ENCODE assay signal across 10 cellular contexts in the genomic region with DNA sequence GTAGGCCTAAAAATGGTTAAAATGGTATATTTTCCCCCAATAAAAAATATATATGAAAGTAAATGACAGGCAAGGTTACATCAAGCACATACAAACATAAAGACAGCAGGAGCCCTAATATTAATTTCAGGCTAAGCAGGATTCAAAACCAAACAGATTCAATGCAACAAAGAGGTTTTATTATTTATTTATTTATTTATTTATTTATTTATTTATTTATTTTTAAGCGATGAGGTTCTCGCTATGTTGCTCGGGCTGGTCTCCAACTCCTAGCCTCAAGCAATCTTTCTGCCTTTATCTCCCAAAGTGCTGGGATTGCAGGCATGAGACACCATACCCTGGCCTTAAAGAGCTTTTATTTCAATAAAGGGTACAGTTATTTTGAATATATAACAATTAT.
"Had no signal": no experiment of that assay in that cellular context is flagged by ENCODE, and none has a peak within 500 bp of the region (broad histone marks: within the 10 kb centered on the region; RNA-seq: fewer than 3 reads in every experiment).

No MANE protein-coding gene starts in this region.

- H3K27ac Mint-ChIP-seq: GM23338, H9, HFFc6 had no signal

- H3K4me2 ChIP-seq: GM23338 had no signal

- H3K9ac ChIP-seq: GM23248 had no signal

- H3K27ac ChIP-seq: GM23248 had no signal

- H3K36me3 ChIP-seq: HAP-1 had no signal

- ATAC-seq: GM23338 had no signal

- H3K4me3 ChIP-seq: GM23248, GM23338, HAP-1 had no signal

- DNase-seq: GM23248, GOT3, H7, H9, HCEC 1CT, HFFc6 had no signal

- H2AFZ ChIP-seq: GM23248, GM23338 had no signal

- H3K4me3 Mint-ChIP-seq: GM23338, H9, HFFc6 had no signal

- FAIRE-seq: H1, H54 had no signal
